Comparison of ENCODE assay signal across 9 cellular contexts in the genomic region with DNA sequence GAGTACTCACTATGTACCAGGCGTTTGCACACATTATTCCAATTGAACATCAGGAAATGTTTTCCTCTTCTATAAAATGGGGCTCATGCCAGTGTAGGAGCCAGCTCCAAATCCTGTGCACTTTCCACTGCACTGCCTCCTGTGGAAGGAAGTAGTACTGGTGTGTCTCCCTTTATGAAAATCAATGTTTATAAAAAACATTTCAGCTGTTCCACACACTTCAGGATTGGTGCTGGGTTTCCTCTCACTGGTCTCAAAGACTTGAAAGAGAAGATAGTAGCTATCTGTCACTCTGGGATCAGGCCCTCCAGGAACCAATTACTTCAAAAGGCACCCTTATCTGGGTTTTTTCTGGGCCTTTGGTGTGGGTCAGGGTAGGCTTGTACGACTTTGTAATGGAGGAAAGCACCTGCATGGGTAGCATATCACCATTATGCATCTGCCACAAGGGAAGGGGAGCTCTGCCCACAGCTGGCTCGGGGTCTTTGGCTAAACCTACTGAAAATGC. TPM values are rescaled to one million over a fixed set of nuclear protein-coding genes. Genes with fewer than 3 reads are reported as not detected.
DNase-seq lines count a peak whose midpoint lies in the region; ATAC-seq and TF ChIP-seq lines count a peak whose summit lies in the region.
"Had no signal": no experiment of that assay in that cellular context is flagged by ENCODE, and none has a peak within 500 bp of the region (broad histone marks: within the 10 kb centered on the region; RNA-seq: fewer than 3 reads in every experiment).

No MANE protein-coding gene starts in this region.

- H3K4me3 Mint-ChIP-seq in natural killer cell = no peak overlapping the region
- H3K4me3 Mint-ChIP-seq: brain had no signal

- no peak overlapping the region for H3K4me2 ChIP-seq in MM.1S (ENCODE audit: low read depth, low read length)

- no peaks in the 10 kb centered on the region for H4K20me1 ChIP-seq in MM.1S (ENCODE audit: insufficient read depth, low read length)

- no peaks in the 10 kb centered on the region for H3K9me3 ChIP-seq in MM.1S (replicated peaks; ENCODE audit: insufficient read depth, low read length)

- H3K27ac Mint-ChIP-seq in natural killer cell = peak overlapping the region; percentile 30 to 49
- H3K27ac Mint-ChIP-seq: brain had no signal

- no peak overlapping the region for H3K9ac ChIP-seq in MM.1S (ENCODE audit: low read length)

- peak; percentile 39 for DNase-seq in DMS79 (lab: John Stamatoyannopoulos, UW)
- no peak for DNase-seq in MM.1S
- DNase-seq in central memory CD4-positive, alpha-beta T cell = peak; percentile 21
- no peak for DNase-seq in natural killer cell
- no peak for DNase-seq in NCI-H2029 treated with DMSO at 0.1 percent for 48 hours (lab: John Stamatoyannopoulos, UW)
- no peak for DNase-seq in H7

- no peaks in the 10 kb centered on the region for H3K27me3 ChIP-seq in MM.1S (replicated peaks; ENCODE audit: insufficient read depth, low read length)
- H3K27me3 ChIP-seq in H7 (ENCODE audit: control insufficient read depth, insufficient read depth, low read length) = no peaks in the 10 kb centered on the region

- no peaks in the 10 kb centered on the region for H3K79me2 ChIP-seq in MM.1S (ENCODE audit: low read length)

- no peaks in the 10 kb centered on the region for H3K9me2 ChIP-seq in MM.1S (replicated peaks; ENCODE audit: insufficient read depth, low read length)

- intact Hi-C loops in natural killer cell (cut with micrococcal nuclease) = no loop called here

- ATAC-seq in natural killer cell (peak; percentile 46 to 77 (median 73)), GM19328 (IDR thresholded peaks at IDR 0.05; ENCODE audit: unreplicated experiment) (no peak), HG03139 (IDR thresholded peaks at IDR 0.05; ENCODE audit: unreplicated experiment) (no peak)

- no peaks in the 10 kb centered on the region for H3K4me1 ChIP-seq in MM.1S (ENCODE audit: low read length)

- H3K27me3 Mint-ChIP-seq in natural killer cell (ENCODE audit: low read depth in 2 of 2) = no peaks in the 10 kb centered on the region
- H3K27me3 Mint-ChIP-seq: brain had no signal

- H3K9me3 Mint-ChIP-seq in natural killer cell = no peaks in the 10 kb centered on the region
- H3K9me3 Mint-ChIP-seq: brain had no signal

- H3F3A ChIP-seq in MM.1S (ENCODE audit: insufficient read depth, low read length) = no peaks in the 10 kb centered on the region

- peaks cover 8% of the 10 kb centered on the region for H3K36me3 ChIP-seq in MM.1S (replicated peaks; ENCODE audit: insufficient read depth, low read length)
- peaks cover 3% of the 10 kb centered on the region for H3K36me3 ChIP-seq in H7 (replicated peaks; ENCODE audit: control insufficient read depth, insufficient read depth, low read length)

- H3K36me3 Mint-ChIP-seq in natural killer cell = peaks cover 23% of the 10 kb centered on the region

- H2AFZ ChIP-seq in MM.1S (ENCODE audit: low read length) = no peak overlapping the region

- TF ChIP-seq CTCF in MM.1S (IDR thresholded peaks at IDR 0.05; ENCODE audit: low read length) = peak; percentile 29
- TF ChIP-seq CTCF in natural killer cell (IDR thresholded peaks at IDR 0.05) = peak; percentile 43

- no peak overlapping the region for H3K27ac ChIP-seq in MM.1S (ENCODE audit: low read length)

- H3K4me3 ChIP-seq in MM.1S (ENCODE audit: low read length) (no peak overlapping the region), H7 (ENCODE audit: insufficient read depth, low read depth, low read length) (no peak overlapping the region)

- H3K4me1 Mint-ChIP-seq in natural killer cell = peaks cover 5 to 19% of the 10 kb centered on the region in 2 donors
- H3K4me1 Mint-ChIP-seq: brain had no signal

RNA-seq across cellular contexts. Expression of gene RAB14, which starts 32.5 kb away (rescaled TPM):
- total RNA-seq in natural killer cell = 10 to 100 TPM; 46.2 to 67.6 (median 57.3) TPM
- 19.5 and 22.1 TPM in 2 replicates for total RNA-seq in H7 (2014; rRNA removed; shearing (Covaris generic))

Comparison
In these comparisons a context has a peak if more than half of its experiments do, and no peak if none do; other contexts are left out.
1. DNase-seq: peak in DMS79 (single experiment) and central memory CD4-positive, alpha-beta T cell (single experiment); none in MM.1S (single experiment), natural killer cell (single experiment), NCI-H2029 treated with DMSO at 0.1 percent for 48 hours (single experiment) and H7 (single experiment).
2. ATAC-seq: peak in natural killer cell (3 of 3); none in GM19328 (single experiment) and HG03139 (single experiment).